Comparison of ENCODE assay signal across 10 cellular contexts in genomic region chr5:126846344-126846743, GRCh38.
DNase-seq lines count a peak whose midpoint lies in the region; ATAC-seq, FAIRE-seq and TF ChIP-seq lines count a peak whose summit lies in the region.
"Had no signal": no experiment of that assay in that cellular context is flagged by ENCODE, and none has a peak within 500 bp of the region (broad histone marks: within the 10 kb centered on the region; RNA-seq: fewer than 3 reads in every experiment).

No MANE protein-coding gene starts in this region.

- H3K27me3 ChIP-seq in AG04450 (ENCODE audit: control insufficient read depth, insufficient read depth, low read length) (no peaks in the 10 kb centered on the region), mucosa of rectum (ENCODE audit: control insufficient read depth in 2 of 2, insufficient read depth in 2 of 2, low read length in 2 of 2) (no peaks in the 10 kb centered on the region)

- H3K27me3 Mint-ChIP-seq in activated CD4-positive, alpha-beta memory T cell treated with anti-CD3 and anti-CD28 coated beads, Interleukin-2, amount 10 ng/mL, durations not matched to agents 7 days and 5 days, result no peaks in the 10 kb centered on the region
- H3K27me3 Mint-ChIP-seq: activated naive CD8-positive, alpha-beta T cell treated with anti-CD3 and anti-CD28 coated beads for 36 hours had no signal

- peaks cover 5% of the 10 kb centered on the region for H3K36me3 Mint-ChIP-seq in activated CD4-positive, alpha-beta memory T cell treated with anti-CD3 and anti-CD28 coated beads, Interleukin-2, amount 10 ng/mL, durations not matched to agents 7 days and 5 days (ENCODE audit: low read depth)

- DNase-seq in AG04450 (ENCODE audit: low read depth, low spot score), result no peak
- no peak for DNase-seq in GM19239 (ENCODE audit: insufficient read length, low spot score)
- DNase-seq in cardiac fibroblast (ENCODE audit: low read depth in 2 of 2), result peak; percentile 64 to 73
- no peak for DNase-seq in HT-29 (ENCODE audit: low spot score)
- DNase-seq in activated CD4-positive, alpha-beta memory T cell treated with anti-CD3 and anti-CD28 coated beads, Interleukin-2, amount 10 ng/mL, durations not matched to agents 7 days and 5 days, result no peak
- DNase-seq: DMS79 had no signal

- peaks cover 38% of the 10 kb centered on the region for H3K4me1 Mint-ChIP-seq in activated CD4-positive, alpha-beta memory T cell treated with anti-CD3 and anti-CD28 coated beads, Interleukin-2, amount 10 ng/mL, durations not matched to agents 7 days and 5 days

- H3K9ac ChIP-seq in mucosa of rectum (ENCODE audit: low read depth in 1 of 2, low read length in 2 of 2), result peak overlapping the region; percentile 0 to 6

- peak; percentile 33 for TF ChIP-seq CTCF in AG04450 (IDR thresholded peaks at IDR 0.05; ENCODE audit: low read depth, low read length)
- peak; percentile 20 for TF ChIP-seq CTCF in cardiac fibroblast (IDR thresholded peaks at IDR 0.05; ENCODE audit: low read depth, low read length)

- no peaks in the 10 kb centered on the region for H3K9me3 Mint-ChIP-seq in activated CD4-positive, alpha-beta memory T cell treated with anti-CD3 and anti-CD28 coated beads, Interleukin-2, amount 10 ng/mL, durations not matched to agents 7 days and 5 days
- H3K9me3 Mint-ChIP-seq: activated naive CD8-positive, alpha-beta T cell treated with anti-CD3 and anti-CD28 coated beads for 36 hours had no signal

- POLR2A ChIA-PET in AG04450 (lab: Yijun Ruan, JAX), result interaction anchor here (1.0 kb wide), 1 partner anchor 183 kb away, joined by 3 read pairs; no protein-coding TSS in a partner anchor
- POLR2A ChIA-PET in activated CD4-positive, alpha-beta memory T cell treated with anti-CD3 and anti-CD28 coated beads, Interleukin-2, amount 10 ng/mL, durations not matched to agents 7 days and 5 days (lab: Charles Lee), result interaction anchor here (0.6 to 1.2 kb wide), 3 partner anchors 8 to 69 kb away, joined by 4 to 6 read pairs (median 5); partner anchors contain the start of gene LMNB1

- H3K36me3 ChIP-seq in mucosa of rectum (ENCODE audit: control insufficient read depth in 2 of 2, insufficient read depth in 2 of 2, low read length in 2 of 2), result no peaks in the 10 kb centered on the region

- H3K9me3 ChIP-seq in AG04450 (ENCODE audit: control insufficient read depth, insufficient read depth, low read length) (no peaks in the 10 kb centered on the region), mucosa of rectum (ENCODE audit: control insufficient read depth in 2 of 2, low read length in 2 of 2) (no peaks in the 10 kb centered on the region)

- H3K4me3 Mint-ChIP-seq in activated CD4-positive, alpha-beta memory T cell treated with anti-CD3 and anti-CD28 coated beads, Interleukin-2, amount 10 ng/mL, durations not matched to agents 7 days and 5 days, result no peak overlapping the region
- H3K4me3 Mint-ChIP-seq: activated naive CD8-positive, alpha-beta T cell treated with anti-CD3 and anti-CD28 coated beads for 36 hours had no signal

- H3K27ac ChIP-seq in AG04450 (ENCODE audit: low read depth, low read length) (no peak overlapping the region), mucosa of rectum (ENCODE audit: low read depth in 2 of 2, low read length in 2 of 2) (peak overlapping the region in 1 of 2 donors; percentile 2)

- ATAC-seq in GM21447 (IDR thresholded peaks at IDR 0.05; ENCODE audit: unreplicated experiment), result no peak
- no peak for ATAC-seq in GM18502 (IDR thresholded peaks at IDR 0.05; ENCODE audit: poor library complexity, unreplicated experiment)

- FAIRE-seq in GM19239 (lab: Jason Lieb, UNC), result peak; percentile 58

- peaks cover 12 to 21% of the 10 kb centered on the region in 2 donors for H3K4me1 ChIP-seq in mucosa of rectum (ENCODE audit: control insufficient read depth in 2 of 2, insufficient read depth in 2 of 2, low read length in 2 of 2)

- no peak overlapping the region for H3K27ac Mint-ChIP-seq in activated CD4-positive, alpha-beta memory T cell treated with anti-CD3 and anti-CD28 coated beads, Interleukin-2, amount 10 ng/mL, durations not matched to agents 7 days and 5 days

- CTCF ChIA-PET in AG04450 (lab: Charles Lee), result interaction anchor here (0.8 to 1.3 kb wide), 2 partner anchors 9 to 183 kb away, joined by 3 to 9 read pairs; no protein-coding TSS in a partner anchor
- CTCF ChIA-PET in activated CD4-positive, alpha-beta memory T cell treated with anti-CD3 and anti-CD28 coated beads, Interleukin-2, amount 10 ng/mL, durations not matched to agents 7 days and 5 days (lab: Charles Lee), result interaction anchor here (1.3 kb wide), 1 partner anchor 171 kb away, joined by 4 read pairs; no protein-coding TSS in a partner anchor

- H3K4me3 ChIP-seq in AG04450 (ENCODE audit: low read depth, low read length) (no peak overlapping the region), cardiac fibroblast (replicated peaks in 1 of 2; ENCODE audit: low read depth in 2 of 2, low read length in 2 of 2) (no peak overlapping the region), mucosa of rectum (ENCODE audit: low read length in 2 of 2) (peak overlapping the region in 1 of 2 donors; percentile 52)

Comparison
In these comparisons a context has a peak if more than half of its experiments do, and no peak if none do; other contexts are left out.
1. DNase-seq: peak in cardiac fibroblast (2 of 2); none in AG04450 (single experiment), GM19239 (single experiment), HT-29 (single experiment) and activated CD4-positive, alpha-beta memory T cell treated with anti-CD3 and anti-CD28 coated beads, Interleukin-2, amount 10 ng/mL, durations not matched to agents 7 days and 5 days (single experiment).